In the genomic region with DNA sequence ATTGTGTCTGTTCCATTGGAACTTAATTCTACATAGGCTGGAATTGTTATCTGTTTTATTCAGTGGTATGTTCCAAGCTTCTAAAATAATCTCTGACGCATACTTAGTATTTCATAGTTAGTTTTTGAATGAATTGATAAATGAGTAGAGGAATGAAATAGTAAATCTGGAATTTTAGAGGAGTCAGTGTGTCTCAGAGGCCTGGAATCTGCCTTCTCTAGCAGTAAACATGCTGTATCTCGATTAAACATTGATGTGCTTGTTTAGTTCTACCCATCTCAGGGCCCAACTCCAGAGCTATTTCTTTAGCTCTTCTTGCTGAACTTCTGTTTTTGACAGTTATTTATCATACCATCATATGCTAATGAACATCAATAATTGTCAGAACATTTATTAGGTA, we compare ENCODE assay signal across 8 cellular contexts.
"Had no signal": no experiment of that assay in that cellular context is flagged by ENCODE, and none has a peak within 500 bp of the region (broad histone marks: within the 10 kb centered on the region; RNA-seq: fewer than 3 reads in every experiment).

No MANE protein-coding gene starts in this region.

- FAIRE-seq: G401.6, GM12878, GM12891, GM12892, GM18507, GM19239 had no signal

- ATAC-seq: GM12878 had no signal

- DNase-seq: GDM1, GF-D8 had no signal

- H3K4me3 ChIP-seq: GM12878 had no signal
